In genomic region chr6:149896491-149896890, GRCh38 we compare ENCODE assay signal across 12 cellular contexts. TPM values are rescaled to one million over a fixed set of nuclear protein-coding genes. Genes with fewer than 3 reads are reported as not detected.
A peak's percentile ranks its signal among the peaks of the same experiment; 100 is the strongest.
DNase-seq lines count a peak whose midpoint lies in the region; ATAC-seq and TF ChIP-seq lines count a peak whose summit lies in the region.
"Had no signal": no experiment of that assay in that cellular context is flagged by ENCODE, and none has a peak within 500 bp of the region (broad histone marks: within the 10 kb centered on the region; RNA-seq: fewer than 3 reads in every experiment).

No MANE protein-coding gene starts in this region.

- ATAC-seq in RWPE2 (ENCODE audit: low read depth) (peak; percentile 13; the same call in 1 of the 3 replicates), HG03045 (IDR thresholded peaks at IDR 0.05; ENCODE audit: unreplicated experiment) (no peak)
- peak; percentile 54 for ATAC-seq in stimulated activated effector memory CD8-positive, alpha-beta T cell treated with anti-CD3 and anti-CD28 coated beads, Interleukin-12 subunit alpha, Interleukin-12 subunit beta, amount 100 ng/mL, for 72 hours

- peak overlapping the region; percentile 35 for H3K27ac Mint-ChIP-seq in stimulated activated effector memory CD8-positive, alpha-beta T cell treated with anti-CD3 and anti-CD28 coated beads, Interleukin-12 subunit alpha, Interleukin-12 subunit beta, amount 100 ng/mL, for 72 hours

- H3K27me3 ChIP-seq in RWPE2 (ENCODE audit: insufficient read depth, poor library complexity, severe bottlenecking) (no peaks in the 10 kb centered on the region), H7 (ENCODE audit: control insufficient read depth, insufficient read depth, low read length) (no peaks in the 10 kb centered on the region; the same call in 1 of the 2 replicates)

- TF ChIP-seq CTCF in RWPE2 (IDR thresholded peaks at IDR 0.05; ENCODE audit: poor library complexity, severe bottlenecking) (no peak), fibroblast of mammary gland (conservative IDR thresholded peaks at IDR 0.05; ENCODE audit: control insufficient read depth, insufficient read depth, low read depth, low read length) (no peak)

- no peaks in the 10 kb centered on the region for H3K9me3 Mint-ChIP-seq in stimulated activated effector memory CD8-positive, alpha-beta T cell treated with anti-CD3 and anti-CD28 coated beads, Interleukin-12 subunit alpha, Interleukin-12 subunit beta, amount 100 ng/mL, for 72 hours
- H3K9me3 Mint-ChIP-seq: type B pancreatic cell had no signal

- H3K36me3 ChIP-seq in RWPE2 (ENCODE audit: low read depth) (no peaks in the 10 kb centered on the region), H7 (replicated peaks; ENCODE audit: control insufficient read depth, insufficient read depth, low read length) (no peaks in the 10 kb centered on the region)

- H3K4me3 ChIP-seq in RWPE2 (ENCODE audit: severe bottlenecking), result no peak overlapping the region
- no peak overlapping the region for H3K4me3 ChIP-seq in fibroblast of mammary gland (ENCODE audit: control insufficient read depth, low read depth, low read length)
- H3K4me3 ChIP-seq in H7 (ENCODE audit: insufficient read depth, low read depth, low read length), result no peak overlapping the region

- H3K4me3 Mint-ChIP-seq in stimulated activated effector memory CD8-positive, alpha-beta T cell treated with anti-CD3 and anti-CD28 coated beads, Interleukin-12 subunit alpha, Interleukin-12 subunit beta, amount 100 ng/mL, for 72 hours, result peak overlapping the region; percentile 15
- H3K4me3 Mint-ChIP-seq: type B pancreatic cell had no signal

- H3K27ac ChIP-seq in RWPE2 (ENCODE audit: poor library complexity, severe bottlenecking), result peak overlapping the region; percentile 87

- H3K4me1 Mint-ChIP-seq in stimulated activated effector memory CD8-positive, alpha-beta T cell treated with anti-CD3 and anti-CD28 coated beads, Interleukin-12 subunit alpha, Interleukin-12 subunit beta, amount 100 ng/mL, for 72 hours, result peaks cover 29% of the 10 kb centered on the region

- peaks cover 46% of the 10 kb centered on the region for H3K4me1 ChIP-seq in RWPE2 (ENCODE audit: insufficient read depth, poor library complexity, severe bottlenecking)

- no peaks in the 10 kb centered on the region for H3K9me3 ChIP-seq in RWPE2 (ENCODE audit: severe bottlenecking)

- DNase-seq in HCEC 1CT (peak; percentile 61), RWPE2 (ENCODE audit: low spot score) (no peak), fibroblast of mammary gland (ENCODE audit: low read depth) (peak; percentile 58), midbrain (lab: John Stamatoyannopoulos, UW) (no peak), NAMALWA (ENCODE audit: low spot score) (no peak), H7 (no peak)
- DNase-seq in stimulated activated effector memory CD8-positive, alpha-beta T cell treated with anti-CD3 and anti-CD28 coated beads, Interleukin-12 subunit alpha, Interleukin-12 subunit beta, amount 100 ng/mL, for 72 hours (ENCODE audit: low spot score in 2 of 2), result peak in 1 of 2 donors; percentile 45
- DNase-seq: NCI-H82; stimulated activated CD4-positive, alpha-beta T cell treated with anti-CD3 and anti-CD28 coated beads, Interleukin-12 subunit alpha, Interleukin-12 subunit beta, amount 100 ng/mL, for 4 hours had no signal

- H3K36me3 Mint-ChIP-seq in stimulated activated effector memory CD8-positive, alpha-beta T cell treated with anti-CD3 and anti-CD28 coated beads, Interleukin-12 subunit alpha, Interleukin-12 subunit beta, amount 100 ng/mL, for 72 hours, result no peaks in the 10 kb centered on the region
- H3K36me3 Mint-ChIP-seq: type B pancreatic cell had no signal

RNA-seq across cellular contexts. Expression of gene RAET1E, which starts 1.4 kb away (rescaled TPM):
- total RNA-seq in H7 (2014; rRNA removed; shearing (Covaris generic)), result not detected in 2 replicates
- total RNA-seq: kidney epithelial cell had no signal

RNA-seq across cellular contexts. Expression of gene RAET1G, which starts 26.4 kb away (rescaled TPM):
- not detected in 2 replicates for total RNA-seq in H7 (2014; rRNA removed; shearing (Covaris generic))
- total RNA-seq: kidney epithelial cell had no signal

RNA-seq across cellular contexts. Expression of gene LRP11, which starts 32.3 kb away (rescaled TPM):
- total RNA-seq in H7 (2014; rRNA removed; shearing (Covaris generic)), result 13.2 and 17.6 TPM in 2 replicates

RNA-seq across cellular contexts. Expression of gene ULBP2, which starts 45.3 kb away (rescaled TPM):
- not detected in 2 replicates for total RNA-seq in H7 (2014; rRNA removed; shearing (Covaris generic))

Comparison
In these comparisons a context has a peak if more than half of its experiments do, and no peak if none do; other contexts are left out.
1. DNase-seq: peak in HCEC 1CT (single experiment) and fibroblast of mammary gland (single experiment); none in RWPE2 (single experiment), midbrain (single experiment), NAMALWA (single experiment) and H7 (single experiment).